Comparison of ENCODE assay signal across 13 cellular contexts in the genomic region with DNA sequence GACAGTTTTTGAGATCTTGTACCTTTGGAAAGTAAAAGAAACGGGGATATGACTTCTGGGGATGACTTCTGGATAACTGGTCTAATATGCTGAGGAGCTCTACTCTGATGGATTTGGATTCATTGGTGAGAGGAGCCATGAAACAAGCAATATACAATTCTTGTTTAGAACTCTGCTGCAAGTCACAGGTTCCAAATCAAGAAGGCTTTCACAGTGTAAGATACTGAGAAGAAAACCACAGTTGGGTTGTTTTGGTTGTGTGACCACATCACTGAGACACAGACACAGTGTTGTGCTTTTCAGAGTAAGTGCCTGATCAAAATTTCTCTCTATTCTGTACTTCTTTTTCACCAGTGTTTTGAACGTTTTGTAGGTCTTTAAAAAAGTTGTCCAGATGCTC. TPM values are rescaled to one million over a fixed set of nuclear protein-coding genes. Genes with fewer than 3 reads are reported as not detected.
A peak's percentile ranks its signal among the peaks of the same experiment; 100 is the strongest.
DNase-seq lines count a peak whose midpoint lies in the region; ATAC-seq and TF ChIP-seq lines count a peak whose summit lies in the region.
"Had no signal": no experiment of that assay in that cellular context is flagged by ENCODE, and none has a peak within 500 bp of the region (broad histone marks: within the 10 kb centered on the region; RNA-seq: fewer than 3 reads in every experiment).

No MANE protein-coding gene starts in this region.

- no peak for TF ChIP-seq CTCF in tibial artery (IDR thresholded peaks at IDR 0.05)
- TF ChIP-seq CTCF in prostate gland (IDR thresholded peaks at IDR 0.05), result no peak

- 80% methylated on average over 2 of the region's 2 CpGs for WGBS in prostate gland

- no peaks in the 10 kb centered on the region for H3K27me3 ChIP-seq in muscle layer of duodenum (ENCODE audit: low read depth, low read length)
- H3K27me3 ChIP-seq in tibial artery, result no peaks in the 10 kb centered on the region
- H3K27me3 ChIP-seq in prostate gland (replicated peaks; ENCODE audit: insufficient read depth), result no peaks in the 10 kb centered on the region
- H3K27me3 ChIP-seq: uterus had no signal

- H3K27ac ChIP-seq in muscle layer of duodenum (ENCODE audit: low read length), result peak overlapping the region; percentile 19
- H3K27ac ChIP-seq in tibial artery, result no peak overlapping the region
- no peak overlapping the region for H3K27ac ChIP-seq in prostate gland
- H3K27ac ChIP-seq: uterus had no signal

- no peaks in the 10 kb centered on the region for H3K9me3 ChIP-seq in muscle layer of duodenum (ENCODE audit: control insufficient read depth in 1 of 2, low read length in 2 of 2)
- H3K9me3 ChIP-seq in tibial artery, result no peaks in the 10 kb centered on the region
- no peaks in the 10 kb centered on the region for H3K9me3 ChIP-seq in prostate gland
- H3K9me3 ChIP-seq: uterus had no signal

- no peak for TF ChIP-seq POLR2A in erythroblast (IDR thresholded peaks at IDR 0.05; ENCODE audit: low read length)
- no peak for TF ChIP-seq POLR2A in prostate gland (IDR thresholded peaks at IDR 0.05)

- ATAC-seq in GM18498 (IDR thresholded peaks at IDR 0.05; ENCODE audit: unreplicated experiment) (peak; percentile 68), HG02610 (IDR thresholded peaks at IDR 0.05; ENCODE audit: unreplicated experiment) (peak; percentile 28), GM21381 (IDR thresholded peaks at IDR 0.05; ENCODE audit: unreplicated experiment) (no peak)

- H3K4me1 ChIP-seq in muscle layer of duodenum (ENCODE audit: control insufficient read depth in 1 of 2, insufficient read depth in 2 of 2, low read length in 2 of 2), result no peaks in the 10 kb centered on the region
- no peaks in the 10 kb centered on the region for H3K4me1 ChIP-seq in tibial artery
- no peaks in the 10 kb centered on the region for H3K4me1 ChIP-seq in prostate gland (replicated peaks)
- H3K4me1 ChIP-seq: uterus had no signal

- intact Hi-C loops in tibial artery (cut with DNase I; ENCODE audit: low total_unique reads) (no loop called here), prostate gland (cut with DNase I) (no loop called here)

- no peaks in the 10 kb centered on the region for H3K36me3 ChIP-seq in muscle layer of duodenum (ENCODE audit: control insufficient read depth in 1 of 2, insufficient read depth in 2 of 2, low read length in 2 of 2)
- H3K36me3 ChIP-seq in tibial artery, result no peaks in the 10 kb centered on the region
- no peaks in the 10 kb centered on the region for H3K36me3 ChIP-seq in prostate gland
- H3K36me3 ChIP-seq: uterus had no signal

- DNase-seq in T-helper 1 cell, result peak in 4 of 5 donors; percentile 38 to 69 (median 44)
- no peak for DNase-seq in tibial artery
- no peak for DNase-seq in erythroblast (lab: John Stamatoyannopoulos, UW)
- DNase-seq in prostate gland (ENCODE audit: low spot score), result no peak
- DNase-seq: stimulated activated CD4-positive, alpha-beta T cell treated with anti-CD3 and anti-CD28 coated beads, Interleukin-1b, Interleukin-23, amount 100 ng/mL, for 48 hours; SW 1271; uterus had no signal

- H3K4me3 ChIP-seq in muscle layer of duodenum (ENCODE audit: low read depth in 1 of 2, low read length in 2 of 2) (no peak overlapping the region), tibial artery (no peak overlapping the region), prostate gland (no peak overlapping the region)
- H3K4me3 ChIP-seq: uterus had no signal

RNA-seq across cellular contexts. Expression of a gene that starts 13.1 kb away (rescaled TPM):
- total RNA-seq in prostate gland, result 10 to 100 TPM; 13.6 to 23.1 TPM

RNA-seq across cellular contexts. Expression of a gene that starts 13.2 kb away (rescaled TPM):
- 1 to 10 TPM in 1 of 2 donors, under 1 TPM in 1; 0.55 to 6.8 TPM for total RNA-seq in prostate gland

RNA-seq across cellular contexts. Expression of a gene that starts 44.9 kb away (rescaled TPM):
- total RNA-seq in prostate gland, result 1 to 10 TPM in 1 of 2 donors, under 1 TPM in 1; 0.59 to 1.9 TPM
- total RNA-seq: glomerular endothelial cell, mononuclear cell had no signal

Comparison
In these comparisons a context has a peak if more than half of its experiments do, and no peak if none do; other contexts are left out.
1. DNase-seq: peak in T-helper 1 cell (4 of 5); none in tibial artery (0 of 2), erythroblast (0 of 2) and prostate gland (single experiment).